Comparison of ENCODE assay signal across 14 cellular contexts in the genomic region with DNA sequence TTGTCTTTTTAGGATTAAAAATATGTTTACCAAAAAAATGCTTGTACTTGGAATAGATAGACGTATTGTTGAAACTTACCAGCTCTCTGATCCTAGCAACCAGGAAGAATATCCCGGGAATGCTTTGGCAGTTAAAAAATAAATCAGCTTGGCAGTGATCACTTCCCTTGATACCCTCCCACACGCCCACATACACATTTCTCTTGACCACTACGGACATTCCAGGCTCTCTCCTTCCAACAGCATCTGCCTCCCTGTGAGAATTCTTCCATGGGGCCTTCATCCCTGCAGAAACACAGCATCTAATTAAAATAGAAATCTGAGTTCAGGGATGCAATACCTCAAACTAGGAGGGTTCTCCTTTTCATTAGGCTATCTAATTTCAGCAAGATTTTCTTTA. TPM values are rescaled to one million over a fixed set of nuclear protein-coding genes. Genes with fewer than 3 reads are reported as not detected.
DNase-seq lines count a peak whose midpoint lies in the region; ATAC-seq, FAIRE-seq and TF ChIP-seq lines count a peak whose summit lies in the region.
"Had no signal": no experiment of that assay in that cellular context is flagged by ENCODE, and none has a peak within 500 bp of the region (broad histone marks: within the 10 kb centered on the region; RNA-seq: fewer than 3 reads in every experiment).

No MANE protein-coding gene starts in this region.

- FAIRE-seq in HTR-8/SVneo (lab: Jason Lieb, UNC): no peak
- FAIRE-seq: colon had no signal

- peak; percentile 57 for DNase-seq in AG04450 (ENCODE audit: low read depth, low spot score)
- DNase-seq in HTR-8/SVneo (ENCODE audit: insufficient read length, low spot score): peak; percentile 55
- peak; percentile 67 to 94 for DNase-seq in cardiac fibroblast (ENCODE audit: low read depth in 2 of 2)
- DNase-seq in kidney tubule cell (ENCODE audit: low spot score): peak; percentile 95
- DNase-seq in SKM-1 treated with dmso at 0.1 percent for 144 hours (lab: John Stamatoyannopoulos, UW; ENCODE audit: unreplicated experiment): no peak
- no peak for DNase-seq in activated CD4-positive, alpha-beta T cell treated with anti-CD3 and anti-CD28 coated beads, Interleukin-2, amount 50 U/mL, for 1 hour
- DNase-seq: C1 segment of cervical spinal cord, NCI-H2081 treated with DMSO at 0.1 percent for 48 hours, Peyer's patch had no signal

- ATAC-seq in HG03025 (IDR thresholded peaks at IDR 0.05; ENCODE audit: low FRiP score, unreplicated experiment): no peak
- ATAC-seq in HG02973 (IDR thresholded peaks at IDR 0.05; ENCODE audit: unreplicated experiment): no peak
- ATAC-seq: stimulated activated effector memory CD8-positive, alpha-beta T cell treated with anti-CD3 and anti-CD28 coated beads, Interleukin-12 subunit alpha, Interleukin-12 subunit beta, amount 100 ng/mL, for 72 hours; WTC11 had no signal

- H3K4me3 ChIP-seq in AG04450 (ENCODE audit: low read depth, low read length) (no peak overlapping the region), cardiac fibroblast (replicated peaks in 1 of 2; ENCODE audit: low read depth in 2 of 2, low read length in 2 of 2) (no peak overlapping the region)
- H3K4me3 ChIP-seq: Peyer's patch had no signal

- H3K27me3 ChIP-seq in AG04450 (ENCODE audit: control insufficient read depth, insufficient read depth, low read length): no peaks in the 10 kb centered on the region
- H3K27me3 ChIP-seq: Peyer's patch had no signal

- CTCF ChIA-PET in AG04450 (lab: Charles Lee): interaction anchor here (4.0 kb wide), 1 partner anchor 102 kb away, joined by 39 read pairs; a partner anchor contains a TSS

- no peak for TF ChIP-seq CTCF in AG04450 (IDR thresholded peaks at IDR 0.05; ENCODE audit: low read depth, low read length)
- TF ChIP-seq CTCF in cardiac fibroblast (IDR thresholded peaks at IDR 0.05; ENCODE audit: low read depth, low read length): no peak

- no peak overlapping the region for H3K27ac ChIP-seq in AG04450 (ENCODE audit: low read depth, low read length)
- H3K27ac ChIP-seq: Peyer's patch had no signal

- peaks cover 6% of the 10 kb centered on the region; the same call in 1 of the 2 replicates for H3K9me3 ChIP-seq in AG04450 (ENCODE audit: control insufficient read depth, insufficient read depth, low read length)
- H3K9me3 ChIP-seq: Peyer's patch had no signal

- POLR2A ChIA-PET in AG04450 (lab: Yijun Ruan, JAX): interaction anchor here (0.9 kb wide), 1 partner anchor 102 kb away, joined by 3 read pairs; no protein-coding TSS in a partner anchor

RNA-seq across cellular contexts. Expression of a gene that starts 57.9 kb away (rescaled TPM):
- polyA plus RNA-seq in AG04450 (2011; rRNA removed): 7.9 and 8.3 TPM in 2 replicates
- polyA minus RNA-seq in AG04450 (2011; rRNA and poly(A)+ RNA removed): 17.9 and 19.3 TPM in 2 replicates

Comparison
In these comparisons a context has a peak if more than half of its experiments do, and no peak if none do; other contexts are left out.
1. DNase-seq: peak in AG04450 (single experiment), HTR-8/SVneo (single experiment), cardiac fibroblast (2 of 2) and kidney tubule cell (single experiment); none in SKM-1 treated with dmso at 0.1 percent for 144 hours (single experiment) and activated CD4-positive, alpha-beta T cell treated with anti-CD3 and anti-CD28 coated beads, Interleukin-2, amount 50 U/mL, for 1 hour (single experiment).